30 cellular contexts compared by ENCODE assay signal in genomic region chr3:140290105-140290504, GRCh38.
DNase-seq lines count a peak whose midpoint lies in the region; TF ChIP-seq lines count a peak whose summit lies in the region.
"Had no signal": no experiment of that assay in that cellular context is flagged by ENCODE, and none has a peak within 500 bp of the region (broad histone marks: within the 10 kb centered on the region; RNA-seq: fewer than 3 reads in every experiment).

No MANE protein-coding gene starts in this region.

- H3K36me3 Mint-ChIP-seq in type B pancreatic cell, result no peaks in the 10 kb centered on the region
- H3K36me3 Mint-ChIP-seq: activated naive CD4-positive, alpha-beta T cell treated with anti-CD3 and anti-CD28 coated beads, Interleukin-2, amount 50 U/mL, for 24 hours; natural killer cell had no signal

- TF ChIP-seq CTCF in brain microvascular endothelial cell (IDR thresholded peaks at IDR 0.05; ENCODE audit: low read depth, low read length, missing control alignments) (no peak), type B pancreatic cell (conservative IDR thresholded peaks at IDR 0.05) (no peak), dorsolateral prefrontal cortex (IDR thresholded peaks at IDR 0.05 in 54 of 56, conservative IDR thresholded peaks at IDR 0.05 in 2 of 56; ENCODE audit: low read depth in 1 of 56, partially characterized antibody in 56 of 56) (no peak)

- peak overlapping the region; percentile 75 for H3K27ac Mint-ChIP-seq in type B pancreatic cell
- H3K27ac Mint-ChIP-seq: activated CD4-positive, alpha-beta T cell treated with anti-CD3 and anti-CD28 coated beads, Interleukin-2, amount 10 ng/mL, durations not matched to agents 24 days and 14 days; activated naive CD4-positive, alpha-beta T cell treated with anti-CD3 and anti-CD28 coated beads, Interleukin-2, amount 50 U/mL, for 24 hours; natural killer cell had no signal

- H3K4me3 ChIP-seq in brain microvascular endothelial cell (ENCODE audit: low read depth, low read length) (no peak overlapping the region), dorsolateral prefrontal cortex (no peak overlapping the region)
- H3K4me3 ChIP-seq: K562, lung, mucosa of descending colon, psoas muscle, sigmoid colon, upper lobe of left lung had no signal

- H3K4me3 Mint-ChIP-seq in type B pancreatic cell, result peak overlapping the region; percentile 2
- H3K4me3 Mint-ChIP-seq: activated CD4-positive, alpha-beta T cell treated with anti-CD3 and anti-CD28 coated beads, Interleukin-2, amount 10 ng/mL, durations not matched to agents 24 days and 14 days; activated naive CD4-positive, alpha-beta T cell treated with anti-CD3 and anti-CD28 coated beads, Interleukin-2, amount 50 U/mL, for 24 hours; natural killer cell had no signal

- H3K27me3 ChIP-seq in brain microvascular endothelial cell (replicated peaks) (no peaks in the 10 kb centered on the region), dorsolateral prefrontal cortex (peaks cover 0 to 8% (median 0%) of the 10 kb centered on the region in 45 donors)
- H3K27me3 ChIP-seq: sigmoid colon, upper lobe of left lung had no signal

- in situ Hi-C loops in brain microvascular endothelial cell (cut with HindIII; ENCODE audit: low pct_ligation_motif_present, low sequenced_read_pairs), result no loop called here

- intact Hi-C loops in dorsolateral prefrontal cortex (cut with DNase I), result no loop called here

- H3K27ac ChIP-seq in brain microvascular endothelial cell (no peak overlapping the region), dorsolateral prefrontal cortex (no peak overlapping the region)
- H3K27ac ChIP-seq: C4-2B, psoas muscle, sigmoid colon, upper lobe of left lung, VCaP had no signal

- H3K36me3 ChIP-seq in brain microvascular endothelial cell (replicated peaks), result no peaks in the 10 kb centered on the region
- H3K36me3 ChIP-seq: sigmoid colon, upper lobe of left lung had no signal

- H3K27me3 Mint-ChIP-seq in type B pancreatic cell, result no peaks in the 10 kb centered on the region

- DNase-seq in LHCN-M2 (ENCODE audit: low read depth), result peak; percentile 9
- DNase-seq in brain microvascular endothelial cell, result peak; percentile 38
- DNase-seq in iPS-NIHi11 (ENCODE audit: low spot score), result peak; percentile 16
- DNase-seq in type B pancreatic cell (ENCODE audit: extremely low spot score, unreplicated experiment), result no peak
- no peak for DNase-seq in dorsolateral prefrontal cortex
- DNase-seq in NK-92 (lab: John Stamatoyannopoulos, UW; ENCODE audit: unreplicated experiment), result no peak
- no peak for DNase-seq in effector CD8-positive, alpha-beta T cell (lab: John Stamatoyannopoulos, UW)
- DNase-seq: activated CD4-positive, alpha-beta T cell treated with anti-CD3 and anti-CD28 coated beads, Interleukin-2, amount 10 ng/mL, durations not matched to agents 24 days and 14 days; amygdala; DMS79 treated with DMSO at 0.1 percent for 48 hours; effector CD4-positive, alpha-beta T cell; head of caudate nucleus; left cardiac atrium; mucosa of descending colon; natural killer cell; NCI-H1436; NCI-H2081; NCI-H526; NK-92 treated with Interleukin-12 subunit alpha and Interleukin-12 subunit beta, amount 100 ng/mL, for 24 hours; nucleus accumbens; psoas muscle; SHP77; sigmoid colon; stimulated activated CD4-positive, alpha-beta T cell treated with anti-CD3 and anti-CD28 coated beads, Interleukin-4, amount 100 ng/mL, for 4 hours; upper lobe of left lung had no signal

- no peaks in the 10 kb centered on the region for H3K4me1 Mint-ChIP-seq in type B pancreatic cell (ENCODE audit: unreplicated experiment)
- H3K4me1 Mint-ChIP-seq: activated CD4-positive, alpha-beta T cell treated with anti-CD3 and anti-CD28 coated beads, Interleukin-2, amount 10 ng/mL, durations not matched to agents 24 days and 14 days; activated naive CD4-positive, alpha-beta T cell treated with anti-CD3 and anti-CD28 coated beads, Interleukin-2, amount 50 U/mL, for 24 hours; natural killer cell had no signal

- H3K9me3 Mint-ChIP-seq in type B pancreatic cell, result peaks cover 6% of the 10 kb centered on the region
- H3K9me3 Mint-ChIP-seq: activated CD4-positive, alpha-beta T cell treated with anti-CD3 and anti-CD28 coated beads, Interleukin-2, amount 10 ng/mL, durations not matched to agents 24 days and 14 days had no signal

Comparison
In these comparisons a context has a peak if more than half of its experiments do, and no peak if none do; other contexts are left out.
1. DNase-seq: peak in LHCN-M2 (single experiment), brain microvascular endothelial cell (single experiment) and iPS-NIHi11 (single experiment); none in type B pancreatic cell (single experiment), dorsolateral prefrontal cortex (0 of 10), NK-92 (single experiment) and effector CD8-positive, alpha-beta T cell (single experiment).